In genomic region chr7:127655720-127656119, GRCh38 we compare ENCODE assay signal across 1 cellular context.
TF ChIP-seq lines count a peak whose summit lies in the region.

No MANE protein-coding gene starts in this region.

TF ChIP-seq in H1, 55 proteins besides CTCF, POLR2A, EP300 and RAD21:
- no peak for TF ChIP-seq PHF8 (conservative IDR thresholded peaks at IDR 0.05; ENCODE audit: low read depth, low read length)
- no peak for TF ChIP-seq TAF1 (IDR thresholded peaks at IDR 0.05; ENCODE audit: low read depth, low read length)
